ENCODE assay signal across 8 cellular contexts in genomic region chr2:86221066-86221684, GRCh38. TPM values are rescaled to one million over a fixed set of nuclear protein-coding genes. Genes with fewer than 3 reads are reported as not detected.
DNase-seq lines count a peak whose midpoint lies in the region; ATAC-seq and TF ChIP-seq lines count a peak whose summit lies in the region.

No MANE protein-coding gene starts in this region.

- no peaks in the 10 kb centered on the region for H3K27me3 Mint-ChIP-seq in activated CD4-positive, alpha-beta memory T cell treated with anti-CD3 and anti-CD28 coated beads, Interleukin-2, amount 10 ng/mL, durations not matched to agents 7 days and 5 days

- no peak overlapping the region for H3K4me2 ChIP-seq in GM23248 (ENCODE audit: unreplicated experiment)

- H3K79me2 ChIP-seq in GM23248 (ENCODE audit: insufficient read depth): no peaks in the 10 kb centered on the region

- no peaks in the 10 kb centered on the region for H3K9me3 ChIP-seq in GM23248 (ENCODE audit: low read depth)

- H3K4me3 ChIP-seq in BJ (ENCODE audit: low read depth, low read length) (no peak overlapping the region), GM23248 (no peak overlapping the region)

- H3K9me3 Mint-ChIP-seq in activated CD4-positive, alpha-beta memory T cell treated with anti-CD3 and anti-CD28 coated beads, Interleukin-2, amount 10 ng/mL, durations not matched to agents 7 days and 5 days: peaks cover 7% of the 10 kb centered on the region

- no peak overlapping the region for H3K27ac Mint-ChIP-seq in activated CD4-positive, alpha-beta memory T cell treated with anti-CD3 and anti-CD28 coated beads, Interleukin-2, amount 10 ng/mL, durations not matched to agents 7 days and 5 days

- CTCF ChIA-PET in BJ (lab: Yijun Ruan, JAX): interaction anchor here (0.6 to 7.1 kb wide), 34 partner anchors 8 to 407 kb away, joined by 3 to 66 read pairs (median 4); partner anchors contain the start of genes KDM3A and MRPL35
- CTCF ChIA-PET in activated CD4-positive, alpha-beta memory T cell treated with anti-CD3 and anti-CD28 coated beads, Interleukin-2, amount 10 ng/mL, durations not matched to agents 7 days and 5 days (lab: Charles Lee): interaction anchor here (0.7 to 3.6 kb wide), 34 partner anchors 8 to 401 kb away, joined by 3 to 29 read pairs (median 5); partner anchors contain the start of genes IMMT, KDM3A, MRPL35 and POLR1A

- 58 to 60% methylated on average over 5 of the region's 5 CpGs for WGBS in GM23248 (ENCODE audit: low coverage in 1 of 2, low lambda C conversion rate in 2 of 2, missing lambda C conversion rate in 2 of 2), 2 experiments

- no peak overlapping the region for H3K4me3 Mint-ChIP-seq in activated CD4-positive, alpha-beta memory T cell treated with anti-CD3 and anti-CD28 coated beads, Interleukin-2, amount 10 ng/mL, durations not matched to agents 7 days and 5 days

- peaks cover 12% of the 10 kb centered on the region; the same call in 1 of the 2 replicates for H3F3A ChIP-seq in GM23248 (ENCODE audit: insufficient read depth)

- TF ChIP-seq POLR2A in erythroblast (IDR thresholded peaks at IDR 0.05; ENCODE audit: low read length): no peak

- peaks cover 35% of the 10 kb centered on the region for H3K4me1 ChIP-seq in GM23248 (ENCODE audit: insufficient read depth)

- no peak overlapping the region for H2AFZ ChIP-seq in GM23248

- in situ Hi-C loops in GM23248 (cut with MboI): loop anchor here (10.0 kb wide), 1 partner anchor 154 kb away; no protein-coding TSS in a partner anchor

- H3K36me3 ChIP-seq in BJ (ENCODE audit: control insufficient read depth, insufficient read depth, low read length): no peaks in the 10 kb centered on the region
- no peaks in the 10 kb centered on the region for H3K36me3 ChIP-seq in GM23248 (ENCODE audit: low read depth)

- peak; percentile 89 for TF ChIP-seq CTCF in BJ (IDR thresholded peaks at IDR 0.05; ENCODE audit: insufficient read depth, low read depth, low read length)

- no peak overlapping the region for H3K27ac ChIP-seq in GM23248

- H3K36me3 Mint-ChIP-seq in activated CD4-positive, alpha-beta memory T cell treated with anti-CD3 and anti-CD28 coated beads, Interleukin-2, amount 10 ng/mL, durations not matched to agents 7 days and 5 days (ENCODE audit: low read depth): peaks cover 7% of the 10 kb centered on the region

- POLR2A ChIA-PET in BJ (lab: Charles Lee): no interaction called here
- POLR2A ChIA-PET in activated CD4-positive, alpha-beta memory T cell treated with anti-CD3 and anti-CD28 coated beads, Interleukin-2, amount 10 ng/mL, durations not matched to agents 7 days and 5 days (lab: Charles Lee): interaction anchor here (1.0 to 1.8 kb wide), 4 partner anchors 151 to 401 kb away, joined by 3 to 11 read pairs (median 5); partner anchors contain the start of gene KDM3A

- ATAC-seq in HG02870 (IDR thresholded peaks at IDR 0.05; ENCODE audit: unreplicated experiment): no peak
- ATAC-seq in HG03432 (IDR thresholded peaks at IDR 0.05; ENCODE audit: unreplicated experiment): no peak

- H3K9me2 ChIP-seq in GM23248 (ENCODE audit: insufficient read depth): no peaks in the 10 kb centered on the region

- H3K27me3 ChIP-seq in BJ (ENCODE audit: control insufficient read depth, insufficient read depth, low read length): no peaks in the 10 kb centered on the region
- no peaks in the 10 kb centered on the region for H3K27me3 ChIP-seq in GM23248 (replicated peaks; ENCODE audit: insufficient read depth)

- no peaks in the 10 kb centered on the region for H4K20me1 ChIP-seq in GM23248 (ENCODE audit: insufficient read depth)

- H3K9ac ChIP-seq in GM23248: no peak overlapping the region

- DNase-seq in BJ (ENCODE audit: low read depth) (no peak), GM23248 (peak; percentile 63), NCI-H82 (lab: John Stamatoyannopoulos, UW) (peak; percentile 50), erythroblast (lab: John Stamatoyannopoulos, UW) (peak; percentile 81 to 84), occipital lobe (lab: John Stamatoyannopoulos, UW) (peak; percentile 26)
- peak; percentile 72 for DNase-seq in activated CD4-positive, alpha-beta memory T cell treated with anti-CD3 and anti-CD28 coated beads, Interleukin-2, amount 10 ng/mL, durations not matched to agents 7 days and 5 days

- peaks cover 46% of the 10 kb centered on the region for H3K4me1 Mint-ChIP-seq in activated CD4-positive, alpha-beta memory T cell treated with anti-CD3 and anti-CD28 coated beads, Interleukin-2, amount 10 ng/mL, durations not matched to agents 7 days and 5 days

RNA-seq across cellular contexts. Expression of gene MRPL35, which starts 21.9 kb away (rescaled TPM):
- 30.3 and 49.2 TPM in 2 replicates for polyA plus RNA-seq in BJ (2011; rRNA removed)
- 13.4 and 29.5 TPM in 2 replicates for polyA minus RNA-seq in BJ (2011; rRNA and poly(A)+ RNA removed)
- total RNA-seq in GM23248 (2014; rRNA removed; shearing (Covaris generic)): 17.3 and 18.9 TPM in 2 replicates
- polyA plus RNA-seq in GM23248 (2016; fragmentation: Nextera tagmentation; extraction: Ambion mirVana): 45.2 and 46.2 TPM in 2 replicates
- total RNA-seq in activated CD4-positive, alpha-beta memory T cell treated with anti-CD3 and anti-CD28 coated beads, Interleukin-2, amount 10 ng/mL, durations not matched to agents 7 days and 5 days: 10 to 100 TPM; 46.0 to 47.6 TPM
- 54.1 TPM for total RNA-seq in occipital lobe

RNA-seq across cellular contexts. Expression of gene IMMT, which starts 25.9 kb away (rescaled TPM):
- polyA plus RNA-seq in BJ (2011; rRNA removed): 33.7 and 51.3 TPM in 2 replicates
- 23.4 and 25.3 TPM in 2 replicates for polyA minus RNA-seq in BJ (2011; rRNA and poly(A)+ RNA removed)
- total RNA-seq in GM23248 (2014; rRNA removed; shearing (Covaris generic)): 46.4 and 60.4 TPM in 2 replicates
- polyA plus RNA-seq in GM23248 (2016; fragmentation: Nextera tagmentation; extraction: Ambion mirVana): 75.4 and 76.3 TPM in 2 replicates
- total RNA-seq in activated CD4-positive, alpha-beta memory T cell treated with anti-CD3 and anti-CD28 coated beads, Interleukin-2, amount 10 ng/mL, durations not matched to agents 7 days and 5 days: 100 to 1,000 TPM; 144 to 147 TPM
- total RNA-seq in occipital lobe: 42.3 TPM
